Comparison of ENCODE assay signal across 33 cellular contexts in the genomic region with DNA sequence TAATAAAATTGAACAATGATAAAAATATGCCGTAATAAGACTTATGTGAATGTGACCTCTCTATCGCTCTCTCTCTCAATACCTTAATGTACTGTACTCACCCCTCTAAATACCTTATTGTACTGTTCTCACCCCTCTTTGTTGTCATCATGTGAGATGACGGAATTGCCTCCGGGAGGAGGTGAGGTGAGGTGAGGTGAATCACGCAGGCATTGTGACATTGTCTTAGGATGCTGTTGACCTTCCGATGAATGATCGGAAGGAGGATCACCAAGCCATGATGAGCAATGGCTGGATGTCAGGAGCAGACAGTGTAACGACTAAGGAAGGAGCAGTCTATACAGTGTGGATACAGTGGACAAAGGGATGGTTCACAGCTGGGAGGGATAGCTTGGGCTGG.
"Had no signal": no experiment of that assay in that cellular context is flagged by ENCODE, and none has a peak within 500 bp of the region (broad histone marks: within the 10 kb centered on the region; RNA-seq: fewer than 3 reads in every experiment).

No MANE protein-coding gene starts in this region.

- H3K4me1 Mint-ChIP-seq: mesothelial cell of epicardium had no signal

- H3K27me3 ChIP-seq: ascending aorta, brain microvascular endothelial cell, pancreas, sigmoid colon, stomach, thyroid gland, upper lobe of right lung had no signal

- H3K27ac ChIP-seq: ascending aorta, brain microvascular endothelial cell, pancreas, prostate gland, sigmoid colon, stomach, thyroid gland, upper lobe of right lung had no signal

- H3K4me1 ChIP-seq: ascending aorta, pancreas, prostate gland, sigmoid colon, stomach, thyroid gland, upper lobe of right lung had no signal

- H3K9me3 ChIP-seq: ascending aorta, pancreas, prostate gland, sigmoid colon, stomach, thyroid gland, upper lobe of right lung had no signal

- DNase-seq: activated CD4-positive, alpha-beta T cell treated with anti-CD3 and anti-CD28 coated beads for 48 hours; activated CD4-positive, alpha-beta T cell treated with anti-CD3 and anti-CD28 coated beads, Interleukin-2, amount 50 U/mL, for 48 hours; activated CD8-positive, alpha-beta memory T cell treated with anti-CD3 and anti-CD28 coated beads, Interleukin-2, amount 50 U/mL, for 48 hours; activated gamma-delta T cell; activated naive CD4-positive, alpha-beta T cell treated with anti-CD3 and anti-CD28 coated beads, Interleukin-2, amount 10 ng/mL, durations not matched to agents 7 days and 5 days; activated naive CD8-positive, alpha-beta T cell treated with anti-CD3 and anti-CD28 coated beads, Interleukin-2, amount 10 ng/mL, durations not matched to agents 7 days and 5 days; activated T-cell treated with anti-CD3 and anti-CD28 coated beads, Interleukin-2, amount 50 U/mL, for 24 hours; brain microvascular endothelial cell; dermis blood vessel endothelial cell; effector CD4-positive, alpha-beta T cell; erythroblast; foreskin fibroblast; hippocampal formation; kidney; left colon; mammary epithelial cell; naive B cell; pancreas; sigmoid colon; small intestine; stimulated activated CD4-positive, alpha-beta T cell treated with anti-CD3 and anti-CD28 coated beads, Interleukin-15, amount 100 ng/mL, for 24 hours; stimulated activated CD4-positive, alpha-beta T cell treated with anti-CD3 and anti-CD28 coated beads, Interleukin-2, amount 100 ng/mL, for 24 hours; stimulated activated naive B cell treated with anti-CD40 and anti-IgM and Interleukin-4, amounts not matched to agents 10 μg/mL and 1 μg/mL and 100 μg/mL, for 72 hours; stomach; T-cell; thyroid gland; upper lobe of right lung had no signal

- H3K9me3 Mint-ChIP-seq: activated T-cell treated with anti-CD3 and anti-CD28 coated beads, Interleukin-2, amount 50 U/mL, for 24 hours had no signal

- H3K36me3 Mint-ChIP-seq: activated naive CD4-positive, alpha-beta T cell treated with anti-CD3 and anti-CD28 coated beads, Interleukin-2, amount 10 ng/mL, durations not matched to agents 7 days and 5 days; activated naive CD8-positive, alpha-beta T cell treated with anti-CD3 and anti-CD28 coated beads, Interleukin-2, amount 10 ng/mL, durations not matched to agents 7 days and 5 days; mesothelial cell of epicardium; naive B cell; stimulated activated naive B cell treated with anti-CD40 and anti-IgM and Interleukin-4, amounts not matched to agents 10 μg/mL and 1 μg/mL and 100 μg/mL, for 72 hours; T-cell had no signal

- H3K4me3 ChIP-seq: ascending aorta, pancreas, prostate gland, sigmoid colon, stomach, thyroid gland, upper lobe of right lung had no signal

- H3K36me3 ChIP-seq: ascending aorta, brain microvascular endothelial cell, pancreas, prostate gland, sigmoid colon, stomach, thyroid gland, upper lobe of right lung had no signal

- H3K27ac Mint-ChIP-seq: activated naive CD8-positive, alpha-beta T cell treated with anti-CD3 and anti-CD28 coated beads, Interleukin-2, amount 10 ng/mL, durations not matched to agents 7 days and 5 days; activated T-cell treated with anti-CD3 and anti-CD28 coated beads, Interleukin-2, amount 50 U/mL, for 24 hours; mesothelial cell of epicardium; naive B cell; stimulated activated naive B cell treated with anti-CD40 and anti-IgM and Interleukin-4, amounts not matched to agents 10 μg/mL and 1 μg/mL and 100 μg/mL, for 72 hours had no signal

- FAIRE-seq: colon, endometrium, kidney, pancreas, small intestine had no signal

- ATAC-seq: left colon; pancreas; stimulated activated naive B cell treated with anti-CD40 and anti-IgM and Interleukin-4, amounts not matched to agents 10 μg/mL and 1 μg/mL and 100 μg/mL, for 72 hours; T-cell; upper lobe of right lung had no signal

- H3K4me3 Mint-ChIP-seq: activated naive CD4-positive, alpha-beta T cell treated with anti-CD3 and anti-CD28 coated beads, Interleukin-2, amount 10 ng/mL, durations not matched to agents 7 days and 5 days; activated naive CD8-positive, alpha-beta T cell treated with anti-CD3 and anti-CD28 coated beads, Interleukin-2, amount 10 ng/mL, durations not matched to agents 7 days and 5 days; activated T-cell treated with anti-CD3 and anti-CD28 coated beads, Interleukin-2, amount 50 U/mL, for 24 hours; central memory CD8-positive, alpha-beta T cell; mesothelial cell of epicardium; naive B cell; stimulated activated naive B cell treated with anti-CD40 and anti-IgM and Interleukin-4, amounts not matched to agents 10 μg/mL and 1 μg/mL and 100 μg/mL, for 72 hours; T-cell had no signal
